1 cellular context compared by ENCODE assay signal in the genomic region with DNA sequence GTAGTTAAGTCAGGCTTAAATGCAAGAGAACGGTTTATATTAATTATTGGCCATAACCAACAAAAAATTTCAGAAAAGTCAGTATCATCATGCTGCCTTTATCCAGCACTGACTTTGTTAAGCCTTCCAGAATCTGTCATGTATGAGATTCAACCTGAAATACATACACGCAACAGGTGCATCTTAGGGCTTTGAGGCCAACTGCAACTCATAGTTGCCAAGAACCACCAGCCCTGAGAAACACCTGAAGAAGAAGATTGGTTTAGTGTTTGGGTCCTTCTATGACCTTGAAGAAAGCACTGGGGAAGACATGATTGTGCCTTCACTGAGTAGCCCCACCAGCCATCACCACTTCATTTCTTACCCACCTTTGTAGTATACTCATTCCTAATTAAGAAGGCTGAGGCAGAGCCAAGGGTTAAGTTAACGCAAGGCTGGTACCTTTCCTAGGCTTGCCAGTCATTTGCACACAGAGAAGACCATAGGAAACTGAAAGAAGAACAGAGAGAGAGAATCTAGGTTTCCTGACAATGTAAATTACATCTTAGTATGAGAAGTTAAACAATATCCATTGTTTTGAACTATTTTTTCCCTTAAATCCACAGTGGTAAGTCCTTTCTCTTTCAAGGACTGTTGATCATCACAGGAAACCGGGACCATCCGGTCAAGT.
TF ChIP-seq lines count a peak whose summit lies in the region.

No MANE protein-coding gene starts in this region.

TF ChIP-seq in WTC11, 78 proteins besides CTCF, POLR2A, EP300 and RAD21 (continued from another document):
- TF ChIP-seq JAZF1 (CRISPR knock-in tag; IDR thresholded peaks at IDR 0.05): no peak
- no peak for TF ChIP-seq NFYB (CRISPR knock-in tag; conservative IDR thresholded peaks at IDR 0.05; ENCODE audit: low read depth)
- no peak for TF ChIP-seq TEAD1 (CRISPR knock-in tag; IDR thresholded peaks at IDR 0.05)
